In genomic region chr2:33083671-33084387, GRCh38 we compare ENCODE assay signal across 20 cellular contexts.
A peak's percentile ranks its signal among the peaks of the same experiment; 100 is the strongest.
DNase-seq lines count a peak whose midpoint lies in the region; ATAC-seq, FAIRE-seq and TF ChIP-seq lines count a peak whose summit lies in the region.
"Had no signal": no experiment of that assay in that cellular context is flagged by ENCODE, and none has a peak within 500 bp of the region (broad histone marks: within the 10 kb centered on the region; RNA-seq: fewer than 3 reads in every experiment).

No MANE protein-coding gene starts in this region.

- no peak for DNase-seq in GM12891 (ENCODE audit: insufficient read length, low spot score)
- peak; percentile 46 for DNase-seq in NAMALWA (ENCODE audit: low spot score)
- no peak for DNase-seq in chondrocyte (ENCODE audit: low spot score)
- DNase-seq in renal cortical epithelial cell (ENCODE audit: low read depth), result peak; percentile 15
- DNase-seq in NCI-H2227 (lab: John Stamatoyannopoulos, UW; ENCODE audit: unreplicated experiment), result no peak
- DNase-seq in stimulated activated CD4-positive, alpha-beta T cell treated with anti-CD3 and anti-CD28 coated beads, Interleukin-4, amount 100 ng/mL, for 24 hours, result no peak
- DNase-seq: activated CD4-positive, CD25-positive, alpha-beta regulatory T cell; AML-193; DMS 273 treated with DMSO at 0.1 percent for 48 hours; dorsolateral prefrontal cortex; GF-D8; KG1; left ventricle myocardium inferior; NCI-H1436; SHP77 treated with DMSO at 0.1 percent for 48 hours; uterus had no signal

- H3K9me3 Mint-ChIP-seq in chondrocyte (ENCODE audit: low read depth), result peaks cover 2% of the 10 kb centered on the region
- H3K9me3 Mint-ChIP-seq: activated T-helper 1 cell treated with anti-CD3 and anti-CD28 coated beads, Interleukin-12 subunit alpha, Interleukin-12 subunit beta, Interleukin-2, Interleukin-4 antibody, amounts not matched to agents 30 ng/mL and 10 ng/mL and 1 ng/mL, durations not matched to agents 14 hours and 24 hours and 36 hours had no signal

- H3K27me3 Mint-ChIP-seq in chondrocyte (ENCODE audit: low read depth), result no peaks in the 10 kb centered on the region

- ATAC-seq in HG02840 (IDR thresholded peaks at IDR 0.05; ENCODE audit: low FRiP score, unreplicated experiment), result no peak
- ATAC-seq: gastroesophageal sphincter had no signal

- TF ChIP-seq CTCF in chondrocyte (IDR thresholded peaks at IDR 0.05), result no peak

- peak overlapping the region; percentile 77 for H3K27ac Mint-ChIP-seq in chondrocyte (ENCODE audit: unreplicated experiment)
- H3K27ac Mint-ChIP-seq: activated T-helper 1 cell treated with anti-CD3 and anti-CD28 coated beads, Interleukin-12 subunit alpha, Interleukin-12 subunit beta, Interleukin-2, Interleukin-4 antibody, amounts not matched to agents 30 ng/mL and 10 ng/mL and 1 ng/mL, durations not matched to agents 14 hours and 24 hours and 36 hours had no signal

- no peak overlapping the region for H3K4me3 Mint-ChIP-seq in chondrocyte (ENCODE audit: unreplicated experiment)
- H3K4me3 Mint-ChIP-seq: activated T-helper 1 cell treated with anti-CD3 and anti-CD28 coated beads, Interleukin-12 subunit alpha, Interleukin-12 subunit beta, Interleukin-2, Interleukin-4 antibody, amounts not matched to agents 30 ng/mL and 10 ng/mL and 1 ng/mL, durations not matched to agents 14 hours and 24 hours and 36 hours had no signal

- H3K4me1 Mint-ChIP-seq in chondrocyte (ENCODE audit: low read depth), result peaks cover 38% of the 10 kb centered on the region

- TF ChIP-seq POLR2A in GM12891 (IDR thresholded peaks at IDR 0.05; ENCODE audit: low read depth, low read length), result no peak

- H3K36me3 Mint-ChIP-seq in chondrocyte (ENCODE audit: low read depth), result peaks cover 4% of the 10 kb centered on the region

- FAIRE-seq in GM12891 (lab: Jason Lieb, UNC), result no peak
- FAIRE-seq: GM12892 had no signal

TF ChIP-seq in GM12891, 5 proteins besides CTCF, POLR2A, EP300 and RAD21:
- TF ChIP-seq POU2F2 (IDR thresholded peaks at IDR 0.05; ENCODE audit: low read depth, low read length), result no peak
- no peak for TF ChIP-seq PAX5 (IDR thresholded peaks at IDR 0.05; ENCODE audit: insufficient read depth, low read length, severe bottlenecking)
- no peak for TF ChIP-seq POLR2AphosphoS5 (IDR thresholded peaks at IDR 0.05; ENCODE audit: low read depth, low read length)
- TF ChIP-seq TAF1 (IDR thresholded peaks at IDR 0.05; ENCODE audit: low read depth, low read length), result no peak
- TF ChIP-seq SPI1 (IDR thresholded peaks at IDR 0.05; ENCODE audit: low read depth, low read length), result 0 out of 2 replicates have a peak, but pooled peaks have one; percentile 23

Comparison
In these comparisons a context has a peak if more than half of its experiments do, and no peak if none do; other contexts are left out.
1. DNase-seq: peak in NAMALWA (single experiment) and renal cortical epithelial cell (single experiment); none in GM12891 (single experiment), chondrocyte (single experiment), NCI-H2227 (single experiment) and stimulated activated CD4-positive, alpha-beta T cell treated with anti-CD3 and anti-CD28 coated beads, Interleukin-4, amount 100 ng/mL, for 24 hours (single experiment).